ENCODE assay signal across 18 cellular contexts in genomic region chr6:137977206-137977605, GRCh38.
"Had no signal": no experiment of that assay in that cellular context is flagged by ENCODE, and none has a peak within 500 bp of the region (broad histone marks: within the 10 kb centered on the region; RNA-seq: fewer than 3 reads in every experiment).

No MANE protein-coding gene starts in this region.

- ATAC-seq: activated T-cell treated with anti-CD3 and anti-CD28 coated beads, Interleukin-2, amount 50 U/mL, for 4 hours; body of pancreas; left lobe of liver; naive thymus-derived CD4-positive, alpha-beta T cell; WTC11 had no signal

- H3K36me3 Mint-ChIP-seq: WTC11 had no signal

- H3K27ac ChIP-seq: body of pancreas, cardiac muscle cell, prostate gland, suprapubic skin, tibial nerve, vagina had no signal

- H3K4me3 Mint-ChIP-seq: activated naive CD4-positive, alpha-beta T cell treated with anti-CD3 and anti-CD28 coated beads for 36 hours; WTC11 had no signal

- H3K9me3 Mint-ChIP-seq: activated naive CD4-positive, alpha-beta T cell treated with anti-CD3 and anti-CD28 coated beads for 36 hours; activated T-cell treated with anti-CD3 and anti-CD28 coated beads, Interleukin-2, amount 50 U/mL, for 4 hours; naive thymus-derived CD4-positive, alpha-beta T cell had no signal

- H3K4me3 ChIP-seq: body of pancreas, cardiac muscle cell, lung, prostate gland, stomach, suprapubic skin, tibial nerve, vagina had no signal

- H3K9me3 ChIP-seq: body of pancreas, prostate gland, stomach, suprapubic skin, tibial nerve, vagina had no signal

- H3K4me1 ChIP-seq: body of pancreas, prostate gland had no signal

- DNase-seq: activated CD8-positive, alpha-beta memory T cell treated with anti-CD3 and anti-CD28 coated beads, Interleukin-2, amount 50 U/mL, for 48 hours; activated naive CD4-positive, alpha-beta T cell treated with anti-CD3 and anti-CD28 coated beads for 36 hours; activated T-cell treated with anti-CD3 and anti-CD28 coated beads, Interleukin-2, amount 50 U/mL, for 4 hours; anterior cingulate cortex; body of pancreas; erythroblast; naive thymus-derived CD4-positive, alpha-beta T cell; stimulated activated CD4-positive, alpha-beta T cell treated with anti-CD3 and anti-CD28 coated beads, Interleukin-4, amount 100 ng/mL, for 24 hours; stomach; T1000 had no signal

- H3K27me3 ChIP-seq: body of pancreas, cardiac muscle cell, stomach, suprapubic skin, tibial nerve, vagina had no signal

- H3K36me3 ChIP-seq: cardiac muscle cell, prostate gland, stomach, suprapubic skin, tibial nerve, vagina had no signal

- H3K27ac Mint-ChIP-seq: WTC11 had no signal

- H3K27me3 Mint-ChIP-seq: naive thymus-derived CD4-positive, alpha-beta T cell had no signal
